19 cellular contexts compared by ENCODE assay signal in genomic region chr4:24560770-24561415, GRCh38. TPM values are rescaled to one million over a fixed set of nuclear protein-coding genes. Genes with fewer than 3 reads are reported as not detected.
DNase-seq lines count a peak whose midpoint lies in the region; ATAC-seq, FAIRE-seq and TF ChIP-seq lines count a peak whose summit lies in the region.
"Had no signal": no experiment of that assay in that cellular context is flagged by ENCODE, and none has a peak within 500 bp of the region (broad histone marks: within the 10 kb centered on the region; RNA-seq: fewer than 3 reads in every experiment).

No MANE protein-coding gene starts in this region.

- H3K27ac Mint-ChIP-seq in endothelial cell (ENCODE audit: unreplicated experiment), result no peak overlapping the region
- H3K27ac Mint-ChIP-seq: naive B cell had no signal

- TF ChIP-seq POLR2A in A549 (IDR thresholded peaks at IDR 0.05; ENCODE audit: low read length), result no peak
- TF ChIP-seq POLR2A in endothelial cell of umbilical vein (IDR thresholded peaks at IDR 0.05; ENCODE audit: low read depth, low read length), result no peak

- H3K9me3 ChIP-seq in A549, result no peaks in the 10 kb centered on the region
- no peaks in the 10 kb centered on the region for H3K9me3 ChIP-seq in endothelial cell of umbilical vein (replicated peaks; ENCODE audit: control insufficient read depth, insufficient read depth, low read length)
- H3K9me3 ChIP-seq: esophagus muscularis mucosa had no signal

- TF ChIP-seq CTCF in A549 (IDR thresholded peaks at IDR 0.05) (no peak), endothelial cell of umbilical vein (IDR thresholded peaks at IDR 0.05; ENCODE audit: extremely low read depth in 1 of 2, insufficient read depth in 1 of 2, low read depth in 1 of 2, low read length in 2 of 2) (no peak), endothelial cell (IDR thresholded peaks at IDR 0.05; ENCODE audit: unreplicated experiment) (no peak)

- peaks cover 19% of the 10 kb centered on the region for H3K36me3 Mint-ChIP-seq in endothelial cell (ENCODE audit: low read depth, unreplicated experiment)

- CTCF ChIA-PET in A549 (lab: Yijun Ruan, JAX) (interaction anchor here (1.3 kb wide), 1 partner anchor 45 kb away, joined by 3 read pairs; no protein-coding TSS in a partner anchor), endothelial cell of umbilical vein (lab: Charles Lee) (interaction anchor here (7.1 kb wide), 1 partner anchor 10 kb away, joined by 58 read pairs; no protein-coding TSS in a partner anchor)

- no peak overlapping the region for H2AFZ ChIP-seq in endothelial cell of umbilical vein (ENCODE audit: low read depth, low read length)
- H2AFZ ChIP-seq: parathyroid adenoma had no signal

- POLR2A ChIA-PET in A549 (lab: Yijun Ruan, JAX), result no interaction called here
- POLR2A ChIA-PET in endothelial cell of umbilical vein (lab: Charles Lee), result no interaction called here

- H3K4me3 ChIP-seq in A549 (no peak overlapping the region), endothelial cell of umbilical vein (replicated peaks in 1 of 3; ENCODE audit: insufficient read depth in 1 of 3, low read depth in 1 of 3, low read length in 3 of 3) (no peak overlapping the region)
- H3K4me3 ChIP-seq: coronary artery, esophagus muscularis mucosa, heart right ventricle had no signal

- peaks cover 99% of the 10 kb centered on the region for H3K79me2 ChIP-seq in endothelial cell of umbilical vein (ENCODE audit: control insufficient read depth, insufficient read depth, low read length)

- H3K4me3 Mint-ChIP-seq in endothelial cell (ENCODE audit: unreplicated experiment), result no peak overlapping the region
- H3K4me3 Mint-ChIP-seq: naive B cell had no signal

- H3K27ac ChIP-seq in A549 (no peak overlapping the region), endothelial cell of umbilical vein (ENCODE audit: insufficient read depth, low read depth, low read length) (no peak overlapping the region)
- H3K27ac ChIP-seq: coronary artery, esophagus muscularis mucosa, heart right ventricle, parathyroid adenoma had no signal

- intact Hi-C loops in endothelial cell of umbilical vein (cut with micrococcal nuclease), result no loop called here

- H3K9me1 ChIP-seq in endothelial cell of umbilical vein (replicated peaks; ENCODE audit: control insufficient read depth, extremely low read depth, insufficient read depth, low read length), result no peaks in the 10 kb centered on the region

- dilution Hi-C loops in endothelial cell of umbilical vein (cut with MboI; ENCODE audit: extremely low pct_ligation_motif_present, low sequenced_read_pairs), result no loop called here

- peaks cover 2 to 4% of the 10 kb centered on the region in 2 experiments for H3K36me3 ChIP-seq in endothelial cell of umbilical vein (ENCODE audit: control insufficient read depth in 2 of 2, extremely low read depth in 1 of 2, insufficient read depth in 2 of 2, low read length in 2 of 2)

- H3K4me1 Mint-ChIP-seq in endothelial cell (ENCODE audit: unreplicated experiment), result no peaks in the 10 kb centered on the region

- H3K9me3 Mint-ChIP-seq in endothelial cell (ENCODE audit: unreplicated experiment), result no peaks in the 10 kb centered on the region

- peaks cover under 1% of the 10 kb centered on the region for H3K27me3 Mint-ChIP-seq in endothelial cell (ENCODE audit: unreplicated experiment)
- H3K27me3 Mint-ChIP-seq: naive B cell had no signal

- TF ChIP-seq RAD21 in A549 (conservative IDR thresholded peaks at IDR 0.05 in 1 of 2, IDR thresholded peaks at IDR 0.05 in 1 of 2), result no peak

- H3K4me2 ChIP-seq in A549 (no peak overlapping the region), endothelial cell of umbilical vein (ENCODE audit: insufficient read depth, low read length) (no peak overlapping the region)

- no peak overlapping the region for H3K9ac ChIP-seq in endothelial cell of umbilical vein (replicated peaks; ENCODE audit: extremely low read depth, insufficient read depth, low read length)
- H3K9ac ChIP-seq: parathyroid adenoma had no signal

- BruUV-seq in endothelial cell of umbilical vein (replicated peaks; lab: Mats Ljungman, UMichigan), result no TSS peak

- peaks cover 66% of the 10 kb centered on the region for H3K4me1 ChIP-seq in A549
- peaks cover 14% of the 10 kb centered on the region for H3K4me1 ChIP-seq in endothelial cell of umbilical vein (ENCODE audit: control insufficient read depth, extremely low read depth, insufficient read depth, low read length)
- H3K4me1 ChIP-seq: parathyroid adenoma had no signal

- ATAC-seq in A549 (no peak), HG03135 (IDR thresholded peaks at IDR 0.05; ENCODE audit: unreplicated experiment) (no peak), HG02885 (IDR thresholded peaks at IDR 0.05; ENCODE audit: poor library complexity, unreplicated experiment) (no peak)
- ATAC-seq: heart right ventricle had no signal

- peaks cover 46% of the 10 kb centered on the region for H4K20me1 ChIP-seq in endothelial cell of umbilical vein (replicated peaks; ENCODE audit: control insufficient read depth, extremely low read depth, insufficient read depth, low read length)

- WGBS in A549 (ENCODE audit: missing lambda C conversion rate), result 82% methylated on average over 3 of the region's 3 CpGs

- FAIRE-seq in A549 (lab: Jason Lieb, UNC) (no peak), endothelial cell of umbilical vein (lab: Jason Lieb, UNC) (no peak)
- FAIRE-seq: H1, keratinocyte had no signal

- no peak for TF ChIP-seq EP300 in A549 (IDR thresholded peaks at IDR 0.05)

- DNase-seq in A549 (ENCODE audit: low read depth in 1 of 2, low spot score in 1 of 2), result no peak
- peak; percentile 50 for DNase-seq in DMS 273 (lab: John Stamatoyannopoulos, UW; ENCODE audit: unreplicated experiment)
- DNase-seq in NCI-H524 treated with DMSO at 0.1 percent for 48 hours (lab: John Stamatoyannopoulos, UW), result peak; percentile 59
- DNase-seq in endothelial cell of umbilical vein (ENCODE audit: low read depth, low spot score), result peak; percentile 24
- no peak for DNase-seq in effector CD4-positive, alpha-beta T cell
- no peak for DNase-seq in endothelial cell (ENCODE audit: low spot score)
- DNase-seq: heart right ventricle; Kasumi-1; naive B cell; NCI-H1417 treated with DMSO at 0.1 percent for 48 hours; stimulated activated CD4-positive, alpha-beta T cell treated with anti-CD3 and anti-CD28 coated beads, Interleukin-2, amount 100 ng/mL, for 48 hours; T-helper 9 cell had no signal

- no peaks in the 10 kb centered on the region for H3K27me3 ChIP-seq in endothelial cell of umbilical vein (ENCODE audit: control insufficient read depth in 2 of 2, insufficient read depth in 2 of 2, low read length in 2 of 2)
- H3K27me3 ChIP-seq: esophagus muscularis mucosa, heart right ventricle had no signal

TF ChIP-seq in A549, 52 proteins besides CTCF, POLR2A, EP300 and RAD21:
- TF ChIP-seq NFE2L2 (conservative IDR thresholded peaks at IDR 0.05; ENCODE audit: low read length), result no peak
- no peak for TF ChIP-seq HOXB5 (CRISPR knock-in tag; IDR thresholded peaks at IDR 0.05)
- peak; percentile 12 for TF ChIP-seq MAFK (IDR thresholded peaks at IDR 0.05; ENCODE audit: partially characterized antibody)
- no peak for TF ChIP-seq KDM1A (IDR thresholded peaks at IDR 0.05; ENCODE audit: low read depth)

TF ChIP-seq in endothelial cell of umbilical vein, 7 proteins besides CTCF, POLR2A, EP300 and RAD21:
- TF ChIP-seq GATA2 (IDR thresholded peaks at IDR 0.05; ENCODE audit: insufficient read depth, insufficient read length, low read depth, low read length) (no peak), EZH2 (IDR thresholded peaks at IDR 0.05; ENCODE audit: borderline replicate concordance, low read depth, low read length, severe bottlenecking) (no peak), POLR2AphosphoS5 (IDR thresholded peaks at IDR 0.05; ENCODE audit: insufficient read depth, low read depth, low read length) (no peak), FOS (IDR thresholded peaks at IDR 0.05; ENCODE audit: borderline replicate concordance, insufficient read depth, low read length) (no peak), JUN (IDR thresholded peaks at IDR 0.05; ENCODE audit: borderline replicate concordance, insufficient read depth, insufficient read length, low read depth) (no peak), MYC (IDR thresholded peaks at IDR 0.05; ENCODE audit: low read depth, low read length) (no peak)
- TF ChIP-seq, protein P1, sequence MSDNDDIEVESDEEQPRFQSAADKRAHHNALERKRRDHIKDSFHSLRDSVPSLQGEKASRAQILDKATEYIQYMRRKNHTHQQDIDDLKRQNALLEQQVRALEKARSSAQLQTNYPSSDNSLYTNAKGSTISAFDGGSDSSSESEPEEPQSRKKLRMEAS (IDR thresholded peaks at IDR 0.05; ENCODE audit: insufficient read depth, insufficient read length), result no peak

RNA-seq across cellular contexts. Expression of gene DHX15, which starts 23.5 kb away (rescaled TPM):
- 171 and 189 TPM in 2 replicates for polyA plus RNA-seq in A549 (2011; rRNA removed)
- 57.7 and 60.1 TPM in 2 replicates for polyA plus RNA-seq in A549 (2012; cell fraction: cytosol; rRNA removed)
- polyA plus RNA-seq in A549 (2012; cell fraction: nucleus; rRNA removed), result 62.8 and 107 TPM in 2 replicates
- 153 to 154 TPM (median 154 TPM) in 3 replicates for polyA plus RNA-seq in A549 (2017; fragmentation: RNase III; extraction: RNeasy Plus Mini Kit Qiagen cat#74134 plus additional on column Dnase treatment)
- polyA minus RNA-seq in A549 (2011; rRNA and poly(A)+ RNA removed), result 125 and 131 TPM in 2 replicates
- total RNA-seq in endothelial cell of umbilical vein, result 148 and 152 TPM in 2 replicates
- 57.9 and 72.3 TPM in 2 replicates for polyA plus RNA-seq in endothelial cell of umbilical vein
- polyA plus RNA-seq in endothelial cell of umbilical vein (2011; cell fraction: cytosol; rRNA removed), result 70.0 and 71.1 TPM in 2 replicates
- polyA plus RNA-seq in endothelial cell of umbilical vein (2011; cell fraction: nucleus; rRNA removed), result 227 and 296 TPM in 2 replicates
- polyA plus RNA-seq in endothelial cell of umbilical vein (2012), result 91.7 and 146 TPM in 2 replicates
- 187 and 196 TPM in 2 replicates for polyA minus RNA-seq in endothelial cell of umbilical vein
- 68.2 TPM for polyA minus RNA-seq in endothelial cell of umbilical vein (2011; cell fraction: cytosol; rRNA and poly(A)+ RNA removed)
- 278 and 367 TPM in 2 replicates for polyA minus RNA-seq in endothelial cell of umbilical vein (2011; cell fraction: nucleus; rRNA and poly(A)+ RNA removed)
- 154 TPM for total RNA-seq in endothelial cell (ENCODE audit: unreplicated experiment)

Comparison
In these comparisons a context has a peak if more than half of its experiments do, and no peak if none do; other contexts are left out.
1. DNase-seq: peak in DMS 273 (single experiment), NCI-H524 treated with DMSO at 0.1 percent for 48 hours (single experiment) and endothelial cell of umbilical vein (single experiment); none in A549 (0 of 2), effector CD4-positive, alpha-beta T cell (single experiment) and endothelial cell (single experiment).